ENCODE assay signal across 13 cellular contexts in the genomic region with DNA sequence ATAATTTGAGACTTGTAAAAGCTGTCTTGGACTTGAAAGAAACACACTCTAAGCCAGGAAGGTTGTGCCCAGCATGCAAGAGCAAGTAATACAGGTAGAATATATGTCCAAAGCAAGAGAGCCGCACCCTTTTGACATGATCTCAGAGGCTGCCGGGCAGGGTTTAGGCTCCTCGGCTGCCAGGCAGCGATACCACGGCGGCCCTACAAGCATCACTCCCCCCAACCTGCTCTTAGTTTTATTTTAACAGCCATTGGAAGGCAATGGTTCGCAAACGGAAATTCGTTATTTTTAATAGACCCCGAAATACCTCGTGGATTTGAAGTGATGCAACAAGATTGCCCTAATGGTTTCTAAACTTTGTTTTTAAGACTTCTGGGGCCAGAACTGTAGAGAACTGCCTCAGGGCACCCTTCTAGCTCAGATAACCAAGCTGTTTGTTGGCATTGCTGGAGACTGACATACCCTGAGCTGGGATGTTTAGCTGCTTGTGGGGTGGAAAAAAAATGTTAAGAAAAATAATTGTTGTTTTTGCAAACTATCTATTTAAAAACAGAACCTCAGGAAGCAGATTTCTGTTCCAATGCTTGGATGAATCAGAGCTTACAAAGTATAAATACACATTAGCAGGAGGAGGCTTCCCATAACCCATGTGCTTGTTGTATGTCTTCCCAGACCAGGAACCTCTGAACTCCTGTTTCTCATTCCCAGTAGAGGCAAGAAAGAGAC. TPM values are rescaled to one million over a fixed set of nuclear protein-coding genes. Genes with fewer than 3 reads are reported as not detected.
DNase-seq lines count a peak whose midpoint lies in the region; ATAC-seq, FAIRE-seq and TF ChIP-seq lines count a peak whose summit lies in the region.
"Had no signal": no experiment of that assay in that cellular context is flagged by ENCODE, and none has a peak within 500 bp of the region (broad histone marks: within the 10 kb centered on the region; RNA-seq: fewer than 3 reads in every experiment).

No MANE protein-coding gene starts in this region.

- TF ChIP-seq POLR2A in HepG2 (IDR thresholded peaks at IDR 0.05; ENCODE audit: insufficient read depth in 1 of 2, low read depth in 2 of 2, low read length in 2 of 2): no peak

- H2AFZ ChIP-seq in HepG2 (ENCODE audit: low read length): no peak overlapping the region

- H3K9me3 ChIP-seq in liver (ENCODE audit: control insufficient read depth in 4 of 4, low read length in 3 of 4): no peaks in the 10 kb centered on the region
- no peaks in the 10 kb centered on the region for H3K9me3 ChIP-seq in HepG2 (ENCODE audit: low read length)
- no peaks in the 10 kb centered on the region for H3K9me3 ChIP-seq in muscle layer of duodenum (ENCODE audit: control insufficient read depth in 1 of 2, low read length in 2 of 2)

- TF ChIP-seq EP300 in HepG2 (IDR thresholded peaks at IDR 0.05; ENCODE audit: low read depth in 2 of 2, low read length in 2 of 2) (no peak), HepG2 (CRISPR knock-in tag; IDR thresholded peaks at IDR 0.05; ENCODE audit: borderline replicate concordance) (no peak)

- POLR2A ChIA-PET in HepG2 (lab: Yijun Ruan, JAX): no interaction called here

- no peaks in the 10 kb centered on the region for H4K20me1 ChIP-seq in HepG2 (ENCODE audit: insufficient read depth, low read length)

- intact Hi-C loops in HepG2 (cut with micrococcal nuclease; ENCODE audit: unreplicated experiment): loop anchor here (10.0 kb wide), 1 partner anchor 200 kb away; the partner anchor contains the start of genes MKKS and SLX4IP

- 91% methylated on average over 11 of the region's 11 CpGs for WGBS in liver
- 97% methylated on average over 11 of the region's 11 CpGs for WGBS in HepG2 (ENCODE audit: low lambda C conversion rate)

- no peak; the same call in 2 of the 3 replicates for ATAC-seq in HepG2
- ATAC-seq in HG02798 (IDR thresholded peaks at IDR 0.05; ENCODE audit: poor library complexity, unreplicated experiment): no peak
- no peak for ATAC-seq in HG02973 (IDR thresholded peaks at IDR 0.05; ENCODE audit: unreplicated experiment)
- ATAC-seq: activated T-helper 17 cell treated with anti-CD3 and anti-CD28 coated beads, Interleukin-2, amount 50 U/mL, for 72 hours had no signal

- H3K27ac ChIP-seq in liver (ENCODE audit: low read depth in 1 of 2, low read length in 2 of 2) (peak overlapping the region; percentile 16 to 22), HepG2 (ENCODE audit: extremely low read length, insufficient read depth, low read length) (no peak overlapping the region), muscle layer of duodenum (ENCODE audit: low read length) (peak overlapping the region; percentile 40)
- H3K27ac ChIP-seq: VCaP had no signal

- TF ChIP-seq RAD21 in liver (IDR thresholded peaks at IDR 0.05) (no peak), HepG2 (CRISPR knock-in tag; IDR thresholded peaks at IDR 0.05) (no peak)

- BruUV-seq in HepG2 (replicated peaks; lab: Mats Ljungman, UMichigan): no TSS peak

- DNase-seq in HepG2 (ENCODE audit: low spot score) (no peak), dermis blood vessel endothelial cell (peak; percentile 63), NCI-H1930 (lab: John Stamatoyannopoulos, UW) (no peak), NCI-H1436 treated with DMSO at 0.1 percent for 48 hours (lab: John Stamatoyannopoulos, UW) (no peak)
- DNase-seq: C1 segment of cervical spinal cord; effector CD4-positive, alpha-beta T cell; NCI-H187 treated with DMSO at 0.1 percent for 48 hours had no signal

- CTCF ChIA-PET in HepG2 (lab: Yijun Ruan, JAX; ENCODE audit: low intra/inter-chr PET ratio, low total read pairs): interaction anchor here (1.9 kb wide), 1 partner anchor 82 kb away, joined by 6 read pairs; no protein-coding TSS in a partner anchor

- FAIRE-seq in HepG2 (lab: Jason Lieb, UNC): no peak

- peaks cover 0 to 10% (median 3%) of the 10 kb centered on the region in 4 donors for H3K36me3 ChIP-seq in liver (ENCODE audit: control insufficient read depth in 4 of 4, insufficient read depth in 3 of 4, low read depth in 1 of 4, low read length in 3 of 4)
- H3K36me3 ChIP-seq in HepG2 (replicated peaks in 1 of 2; ENCODE audit: control insufficient read depth in 1 of 2, insufficient read depth in 2 of 2, low read length in 2 of 2): peaks cover 11 to 17% of the 10 kb centered on the region in 2 experiments
- H3K36me3 ChIP-seq in muscle layer of duodenum (ENCODE audit: control insufficient read depth in 1 of 2, insufficient read depth in 2 of 2, low read length in 2 of 2): peaks cover 7 to 10% of the 10 kb centered on the region in 2 donors

- H3K27me3 ChIP-seq in liver (ENCODE audit: control insufficient read depth in 4 of 4, insufficient read depth in 4 of 4, low read length in 3 of 4) (no peaks in the 10 kb centered on the region), HepG2 (ENCODE audit: control insufficient read depth in 1 of 2, insufficient read depth in 2 of 2, low read length in 2 of 2) (no peaks in the 10 kb centered on the region), muscle layer of duodenum (ENCODE audit: low read depth, low read length) (no peaks in the 10 kb centered on the region)

- no peaks in the 10 kb centered on the region for H3K79me2 ChIP-seq in HepG2 (ENCODE audit: insufficient read depth, low read length)

- no peak overlapping the region for H3K4me2 ChIP-seq in HepG2 (ENCODE audit: low read depth, low read length)

- TF ChIP-seq CTCF in liver (IDR thresholded peaks at IDR 0.05; ENCODE audit: low read depth, low read length, missing input control): no peak
- no peak for TF ChIP-seq CTCF in HepG2 (CRISPR knock-in tag; IDR thresholded peaks at IDR 0.05)

- H3K4me3 ChIP-seq in liver (ENCODE audit: low read depth in 1 of 3, low read length in 3 of 3) (no peak overlapping the region), HepG2 (replicated peaks in 1 of 3; ENCODE audit: insufficient read depth in 1 of 3, low read depth in 2 of 3, low read length in 3 of 3) (no peak overlapping the region), muscle layer of duodenum (ENCODE audit: low read depth in 1 of 2, low read length in 2 of 2) (no peak overlapping the region)

- no peak overlapping the region for H3K9ac ChIP-seq in liver (ENCODE audit: low read depth in 1 of 2, low read length in 2 of 2)
- H3K9ac ChIP-seq in HepG2 (ENCODE audit: insufficient read depth, low read depth, low read length): no peak overlapping the region

- H3K4me1 ChIP-seq in liver (ENCODE audit: control insufficient read depth in 4 of 4, insufficient read depth in 4 of 4, low read length in 3 of 4) (no peaks in the 10 kb centered on the region), HepG2 (ENCODE audit: insufficient read depth, low read length) (no peaks in the 10 kb centered on the region), muscle layer of duodenum (ENCODE audit: control insufficient read depth in 1 of 2, insufficient read depth in 2 of 2, low read length in 2 of 2) (peaks cover 18 to 20% of the 10 kb centered on the region in 2 donors)

- in situ Hi-C loops in HepG2 (cut with HindIII; ENCODE audit: extremely low pct_ligation_motif_present, low pct_unique_long_range_greater_than_20kb): loop anchor here (5.0 kb wide), 1 partner anchor 83 kb away; no protein-coding TSS in a partner anchor

TF ChIP-seq in liver, 16 proteins besides CTCF, POLR2A, EP300 and RAD21 (continues in another document):
- TF ChIP-seq EGR1 (IDR thresholded peaks at IDR 0.05; ENCODE audit: low read depth in 2 of 2) (no peak), HNF4A (conservative IDR thresholded peaks at IDR 0.05) (no peak), JUND (IDR thresholded peaks at IDR 0.05) (no peak), HNF4G (IDR thresholded peaks at IDR 0.05) (no peak), FOXA1 (IDR thresholded peaks at IDR 0.05) (no peak)
- TF ChIP-seq, protein P1, sequence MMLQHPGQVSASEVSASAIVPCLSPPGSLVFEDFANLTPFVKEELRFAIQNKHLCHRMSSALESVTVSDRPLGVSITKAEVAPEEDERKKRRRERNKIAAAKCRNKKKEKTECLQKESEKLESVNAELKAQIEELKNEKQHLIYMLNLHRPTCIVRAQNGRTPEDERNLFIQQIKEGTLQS (IDR thresholded peaks at IDR 0.05): no peak

TF ChIP-seq in HepG2, 621 proteins besides CTCF, POLR2A, EP300 and RAD21 (continues in another document):
- TF ChIP-seq SP4 (CRISPR knock-in tag; IDR thresholded peaks at IDR 0.05) (no peak), RARA (CRISPR knock-in tag; IDR thresholded peaks at IDR 0.05) (no peak)

RNA-seq across cellular contexts. Expression of gene JAG1, which starts 39.0 kb away (rescaled TPM):
- total RNA-seq in liver: 10 to 100 TPM in 1 of 2 donors, 1 to 10 TPM in 1; 6.3 to 16.6 TPM
- 1 to 10 TPM; 1.8 to 3.0 TPM for polyA plus RNA-seq in liver
- 18.1 and 56.3 TPM in 2 replicates for total RNA-seq in HepG2 (2016; rRNA removed; fragmentation: Illumina TruSeq; extraction: Trizol)
- total RNA-seq in HepG2 (2016; cell fraction: cytosol; rRNA removed; fragmentation: Illumina TruSeq; extraction: Trizol; ENCODE audit: low read depth): 30.6 and 34.3 TPM in 2 replicates
- 15.5 and 55.3 TPM in 2 replicates for total RNA-seq in HepG2 (2016; cell fraction: insoluble cytoplasmic fraction; rRNA removed; fragmentation: Illumina TruSeq; extraction: Trizol)
- 13.4 and 15.1 TPM in 2 replicates for total RNA-seq in HepG2 (2016; cell fraction: membrane; rRNA removed; fragmentation: Illumina TruSeq; extraction: Trizol)
- total RNA-seq in HepG2 (2016; cell fraction: nucleus; rRNA removed; fragmentation: Illumina TruSeq; extraction: Trizol): 102 and 121 TPM in 2 replicates
- polyA plus RNA-seq in HepG2 (2011; rRNA removed): 43.0 and 47.1 TPM in 2 replicates
- polyA plus RNA-seq in HepG2 (2011; cell fraction: cytosol; rRNA removed): 33.0 and 33.7 TPM in 2 replicates
- polyA plus RNA-seq in HepG2 (2011; cell fraction: nucleus; rRNA removed): 120 and 155 TPM in 2 replicates
- polyA plus RNA-seq in HepG2 (2012): 35.8 and 54.0 TPM in 2 replicates
- 0.86 and 1.3 TPM in 2 replicates for polyA plus RNA-seq in HepG2 (2016; cell fraction: cytosol; fragmentation: Illumina TruSeq; extraction: Trizol; ENCODE audit: low read depth)
- polyA plus RNA-seq in HepG2 (2016; cell fraction: insoluble cytoplasmic fraction; fragmentation: Illumina TruSeq; extraction: Trizol; ENCODE audit: low read depth): 9.4 and 10.2 TPM in 2 replicates
- 2.2 and 3.0 TPM in 2 replicates for polyA plus RNA-seq in HepG2 (2016; cell fraction: membrane; fragmentation: Illumina TruSeq; extraction: Trizol; ENCODE audit: low read depth)
- 112 and 122 TPM in 2 replicates for polyA plus RNA-seq in HepG2 (2016; cell fraction: nucleus; fragmentation: Illumina TruSeq; extraction: Trizol; ENCODE audit: insufficient read depth, low read depth)
- 8.0 and 192 TPM in 2 replicates for polyA minus RNA-seq in HepG2 (2011; rRNA and poly(A)+ RNA removed; ENCODE audit: low replicate concordance)
- polyA minus RNA-seq in HepG2 (2011; cell fraction: cytosol; rRNA and poly(A)+ RNA removed): 103 and 108 TPM in 2 replicates
- 248 and 302 TPM in 2 replicates for polyA minus RNA-seq in HepG2 (2011; cell fraction: nucleus; rRNA and poly(A)+ RNA removed)
- 124 and 203 TPM in 2 replicates for total RNA-seq in dermis blood vessel endothelial cell
